25 cellular contexts compared by ENCODE assay signal in the genomic region with DNA sequence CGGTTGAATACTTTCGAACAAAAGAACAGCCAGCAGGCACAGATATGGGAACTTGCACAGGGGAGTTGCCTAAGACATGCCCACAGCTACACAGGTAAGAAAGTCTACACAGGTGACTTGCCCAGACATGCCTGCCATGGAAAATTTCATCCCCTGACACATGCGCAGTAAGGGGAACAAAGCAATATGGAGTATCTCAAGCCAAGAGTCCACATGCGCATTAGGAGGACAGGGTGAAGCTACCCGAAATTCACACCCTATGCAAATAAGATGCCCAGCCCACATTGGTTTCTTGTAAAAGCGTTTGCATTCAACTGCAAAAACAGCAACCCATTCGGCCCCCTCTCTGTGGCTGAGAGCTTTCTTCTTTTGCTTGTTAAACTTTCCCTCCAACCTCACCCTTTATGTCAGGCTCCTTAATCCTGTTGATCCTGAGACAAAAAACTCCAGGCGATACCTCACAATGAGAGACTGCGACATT. TPM values are rescaled to one million over a fixed set of nuclear protein-coding genes. Genes with fewer than 3 reads are reported as not detected.
DNase-seq lines count a peak whose midpoint lies in the region; ATAC-seq and TF ChIP-seq lines count a peak whose summit lies in the region.
"Had no signal": no experiment of that assay in that cellular context is flagged by ENCODE, and none has a peak within 500 bp of the region (broad histone marks: within the 10 kb centered on the region; RNA-seq: fewer than 3 reads in every experiment).

No MANE protein-coding gene starts in this region.

- no peaks in the 10 kb centered on the region for H3K9me3 Mint-ChIP-seq in activated naive CD4-positive, alpha-beta T cell treated with anti-CD3 and anti-CD28 coated beads, Interleukin-2, amount 10 ng/mL, durations not matched to agents 7 days and 5 days
- H3K9me3 Mint-ChIP-seq in WTC11 = no peaks in the 10 kb centered on the region
- H3K9me3 Mint-ChIP-seq in activated T-helper 17 cell treated with anti-CD3 and anti-CD28 coated beads, Interleukin-2, amount 50 U/mL, for 72 hours = no peaks in the 10 kb centered on the region
- H3K9me3 Mint-ChIP-seq: stimulated activated naive CD8-positive, alpha-beta T cell treated with anti-CD3 and anti-CD28 coated beads, Interleukin-15, Interleukin-2, amounts not matched to agents 100 ng/mL and 50 ng/mL, for 24 hours had no signal

- no peaks in the 10 kb centered on the region for H3K36me3 ChIP-seq in uterus
- H3K36me3 ChIP-seq: esophagus muscularis mucosa, lower lobe of right lung, neutrophil, tibial artery had no signal

- no peaks in the 10 kb centered on the region for H3K36me3 Mint-ChIP-seq in activated naive CD4-positive, alpha-beta T cell treated with anti-CD3 and anti-CD28 coated beads, Interleukin-2, amount 10 ng/mL, durations not matched to agents 7 days and 5 days
- H3K36me3 Mint-ChIP-seq in WTC11 = peaks cover 3% of the 10 kb centered on the region; the same call in 1 of the 2 replicates
- no peaks in the 10 kb centered on the region for H3K36me3 Mint-ChIP-seq in activated T-helper 17 cell treated with anti-CD3 and anti-CD28 coated beads, Interleukin-2, amount 50 U/mL, for 72 hours (ENCODE audit: low read depth)
- H3K36me3 Mint-ChIP-seq: CD4-positive, CD25-positive, alpha-beta regulatory T cell had no signal

- H3K4me1 ChIP-seq in uterus = no peaks in the 10 kb centered on the region
- H3K4me1 ChIP-seq: esophagus muscularis mucosa, lower lobe of right lung, tibial artery had no signal

- H3K4me3 ChIP-seq in uterus = no peak overlapping the region
- H3K4me3 ChIP-seq: esophagus muscularis mucosa, lower lobe of right lung, smooth muscle cell, tibial artery had no signal

- no peak for TF ChIP-seq CTCF in WTC11 (IDR thresholded peaks at IDR 0.05)
- TF ChIP-seq CTCF in uterus (IDR thresholded peaks at IDR 0.05) = no peak

- H3K27ac ChIP-seq in uterus = no peak overlapping the region
- H3K27ac ChIP-seq: esophagus muscularis mucosa, lower lobe of right lung, neutrophil, tibial artery had no signal

- POLR2A ChIA-PET in WTC11 (lab: Charles Lee) = no interaction called here

- peak overlapping the region; percentile 73 for H3K27ac Mint-ChIP-seq in activated naive CD4-positive, alpha-beta T cell treated with anti-CD3 and anti-CD28 coated beads, Interleukin-2, amount 10 ng/mL, durations not matched to agents 7 days and 5 days
- H3K27ac Mint-ChIP-seq in WTC11 = peak overlapping the region; percentile 99
- no peak overlapping the region for H3K27ac Mint-ChIP-seq in activated T-helper 17 cell treated with anti-CD3 and anti-CD28 coated beads, Interleukin-2, amount 50 U/mL, for 72 hours
- H3K27ac Mint-ChIP-seq: activated CD4-positive, alpha-beta T cell treated with anti-CD3 and anti-CD28 coated beads for 36 hours; CD4-positive, CD25-positive, alpha-beta regulatory T cell; stimulated activated naive CD8-positive, alpha-beta T cell treated with anti-CD3 and anti-CD28 coated beads, Interleukin-15, Interleukin-2, amounts not matched to agents 100 ng/mL and 50 ng/mL, for 24 hours had no signal

- no peak overlapping the region for H3K4me3 Mint-ChIP-seq in activated naive CD4-positive, alpha-beta T cell treated with anti-CD3 and anti-CD28 coated beads, Interleukin-2, amount 10 ng/mL, durations not matched to agents 7 days and 5 days
- no peak overlapping the region for H3K4me3 Mint-ChIP-seq in WTC11
- no peak overlapping the region for H3K4me3 Mint-ChIP-seq in activated T-helper 17 cell treated with anti-CD3 and anti-CD28 coated beads, Interleukin-2, amount 50 U/mL, for 72 hours
- H3K4me3 Mint-ChIP-seq: activated CD4-positive, alpha-beta T cell treated with anti-CD3 and anti-CD28 coated beads for 36 hours; stimulated activated naive CD8-positive, alpha-beta T cell treated with anti-CD3 and anti-CD28 coated beads, Interleukin-15, Interleukin-2, amounts not matched to agents 100 ng/mL and 50 ng/mL, for 24 hours had no signal

- no peak for DNase-seq in activated naive CD4-positive, alpha-beta T cell treated with anti-CD3 and anti-CD28 coated beads, Interleukin-2, amount 10 ng/mL, durations not matched to agents 7 days and 5 days
- no peak for DNase-seq in activated naive CD4-positive, alpha-beta T cell treated with Interleukin-2 at 50 U/mL for 16 hours
- DNase-seq in WTC11 (ENCODE audit: low spot score) (no peak), iPS DF 4.7 (ENCODE audit: extremely low read depth, low spot score) (peak; percentile 60), ureter (ENCODE audit: low spot score) (peak; percentile 42), uterus (no peak)
- DNase-seq: activated CD4-positive, alpha-beta T cell treated with anti-CD3 and anti-CD28 coated beads for 36 hours; activated gamma-delta T cell treated with Interleukin-2 at 50 U/mL for 16 hours; CD4-positive, CD25-positive, alpha-beta regulatory T cell; GF-D8; lower lobe of right lung; NCI-H2081 treated with DMSO at 0.1 percent for 48 hours; NCI-H774; SHP77; stimulated activated CD4-positive, alpha-beta T cell treated with anti-CD3 and anti-CD28 coated beads, Interleukin-4, amount 100 ng/mL, for 1 hour; SW 1271; tibial artery had no signal

- H3K27me3 ChIP-seq in uterus = no peaks in the 10 kb centered on the region
- H3K27me3 ChIP-seq: neutrophil had no signal

- ATAC-seq in WTC11 (peak; percentile 46), GM21717 (IDR thresholded peaks at IDR 0.05; ENCODE audit: unreplicated experiment) (no peak)
- no peak for ATAC-seq in activated T-helper 17 cell treated with anti-CD3 and anti-CD28 coated beads, Interleukin-2, amount 50 U/mL, for 72 hours (replicated peaks)
- ATAC-seq: activated CD4-positive, alpha-beta T cell treated with anti-CD3 and anti-CD28 coated beads for 36 hours had no signal

- H3K4me1 Mint-ChIP-seq in activated naive CD4-positive, alpha-beta T cell treated with anti-CD3 and anti-CD28 coated beads, Interleukin-2, amount 10 ng/mL, durations not matched to agents 7 days and 5 days = no peaks in the 10 kb centered on the region
- H3K4me1 Mint-ChIP-seq in WTC11 = peaks cover 79% of the 10 kb centered on the region
- H3K4me1 Mint-ChIP-seq in activated T-helper 17 cell treated with anti-CD3 and anti-CD28 coated beads, Interleukin-2, amount 50 U/mL, for 72 hours = no peaks in the 10 kb centered on the region
- H3K4me1 Mint-ChIP-seq: activated CD4-positive, alpha-beta T cell treated with anti-CD3 and anti-CD28 coated beads for 36 hours had no signal

- intact Hi-C loops in uterus (cut with DNase I; ENCODE audit: low total_unique reads) = no loop called here

- H3K27me3 Mint-ChIP-seq in activated naive CD4-positive, alpha-beta T cell treated with anti-CD3 and anti-CD28 coated beads, Interleukin-2, amount 10 ng/mL, durations not matched to agents 7 days and 5 days = peaks cover 29% of the 10 kb centered on the region
- peaks cover 3% of the 10 kb centered on the region for H3K27me3 Mint-ChIP-seq in WTC11 (ENCODE audit: low read depth)
- H3K27me3 Mint-ChIP-seq in activated T-helper 17 cell treated with anti-CD3 and anti-CD28 coated beads, Interleukin-2, amount 50 U/mL, for 72 hours = no peaks in the 10 kb centered on the region
- H3K27me3 Mint-ChIP-seq: activated CD4-positive, alpha-beta T cell treated with anti-CD3 and anti-CD28 coated beads for 36 hours; stimulated activated naive CD8-positive, alpha-beta T cell treated with anti-CD3 and anti-CD28 coated beads, Interleukin-15, Interleukin-2, amounts not matched to agents 100 ng/mL and 50 ng/mL, for 24 hours had no signal

- CTCF ChIA-PET in activated naive CD4-positive, alpha-beta T cell treated with anti-CD3 and anti-CD28 coated beads, Interleukin-2, amount 10 ng/mL, durations not matched to agents 7 days and 5 days (lab: Charles Lee) = no interaction called here
- CTCF ChIA-PET in WTC11 (lab: Charles Lee) = interaction anchor here (0.6 to 1.3 kb wide), 4 partner anchors 22 to 284 kb away, joined by 3 to 4 read pairs (median 3); no protein-coding TSS in a partner anchor

- no peak for TF ChIP-seq POLR2A in uterus (IDR thresholded peaks at IDR 0.05)

- H3K9me3 ChIP-seq in uterus = no peaks in the 10 kb centered on the region
- H3K9me3 ChIP-seq: esophagus muscularis mucosa, lower lobe of right lung, neutrophil, tibial artery had no signal

TF ChIP-seq in WTC11, 78 proteins besides CTCF, POLR2A, EP300 and RAD21 (continues in another document):
- TF ChIP-seq MAX (CRISPR knock-in tag; IDR thresholded peaks at IDR 0.05) (peak; percentile 72; the same call in 1 of the 2 replicates), ZSCAN18 (CRISPR knock-in tag; IDR thresholded peaks at IDR 0.05) (no peak), ATF1 (CRISPR knock-in tag; IDR thresholded peaks at IDR 0.05) (no peak), ELF4 (CRISPR knock-in tag; IDR thresholded peaks at IDR 0.05; ENCODE audit: low read depth) (no peak), JUN (CRISPR knock-in tag; IDR thresholded peaks at IDR 0.05) (no peak), SMAD3 (CRISPR knock-in tag; IDR thresholded peaks at IDR 0.05; ENCODE audit: borderline replicate concordance) (no peak)
- TF ChIP-seq, protein P1, sequence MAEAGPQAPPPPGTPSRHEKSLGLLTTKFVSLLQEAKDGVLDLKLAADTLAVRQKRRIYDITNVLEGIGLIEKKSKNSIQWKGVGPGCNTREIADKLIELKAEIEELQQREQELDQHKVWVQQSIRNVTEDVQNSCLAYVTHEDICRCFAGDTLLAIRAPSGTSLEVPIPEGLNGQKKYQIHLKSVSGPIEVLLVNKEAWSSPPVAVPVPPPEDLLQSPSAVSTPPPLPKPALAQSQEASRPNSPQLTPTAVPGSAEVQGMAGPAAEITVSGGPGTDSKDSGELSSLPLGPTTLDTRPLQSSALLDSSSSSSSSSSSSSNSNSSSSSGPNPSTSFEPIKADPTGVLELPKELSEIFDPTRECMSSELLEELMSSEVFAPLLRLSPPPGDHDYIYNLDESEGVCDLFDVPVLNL (CRISPR knock-in tag; IDR thresholded peaks at IDR 0.05; ENCODE audit: borderline replicate concordance, low read depth) = no peak

RNA-seq across cellular contexts. Expression of gene TRPM1, which starts 49.2 kb away (rescaled TPM):
- total RNA-seq in WTC11 (2021) (0.32 to 1.2 TPM (median 0.77 TPM) in 3 replicates), ureter (not detected), uterus (not detected)
- not detected for total RNA-seq in activated T-helper 17 cell treated with anti-CD3 and anti-CD28 coated beads, Interleukin-2, amount 50 U/mL, for 72 hours
- total RNA-seq: activated CD4-positive, alpha-beta T cell treated with anti-CD3 and anti-CD28 coated beads for 36 hours; CD4-positive, CD25-positive, alpha-beta regulatory T cell; esophagus muscularis mucosa; glomerular endothelial cell; lower lobe of right lung; OCI-LY7; smooth muscle cell had no signal

Comparison
In these comparisons a context has a peak if more than half of its experiments do, and no peak if none do; other contexts are left out.
1. DNase-seq: peak in iPS DF 4.7 (single experiment) and ureter (single experiment); none in activated naive CD4-positive, alpha-beta T cell treated with anti-CD3 and anti-CD28 coated beads, Interleukin-2, amount 10 ng/mL, durations not matched to agents 7 days and 5 days (single experiment), activated naive CD4-positive, alpha-beta T cell treated with Interleukin-2 at 50 U/mL for 16 hours (single experiment), WTC11 (single experiment) and uterus (0 of 2).